Comparison of ENCODE assay signal across 8 cellular contexts in the genomic region with DNA sequence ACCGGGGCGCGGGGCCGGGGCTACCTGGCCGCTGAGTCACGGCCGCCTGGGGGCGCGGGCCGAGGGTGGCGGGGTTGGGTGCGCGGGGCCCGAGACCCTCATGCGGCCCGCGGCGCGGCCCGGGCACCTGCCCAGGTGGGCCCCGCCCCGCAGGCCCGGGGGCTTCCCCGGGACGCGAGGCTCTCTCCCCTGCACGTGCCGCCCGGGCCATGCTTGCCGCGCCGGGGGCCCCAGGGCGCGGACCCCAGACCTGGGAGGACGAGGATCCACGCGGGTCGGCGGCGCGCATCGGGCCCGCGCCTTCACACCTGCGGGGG. TPM values are rescaled to one million over a fixed set of nuclear protein-coding genes. Genes with fewer than 3 reads are reported as not detected.
DNase-seq lines count a peak whose midpoint lies in the region; ATAC-seq and TF ChIP-seq lines count a peak whose summit lies in the region.

No MANE protein-coding gene starts in this region.

- no peak overlapping the region for H2BK20ac ChIP-seq in H9 (ENCODE audit: low read depth, low read length, poor library complexity, severe bottlenecking)

- no peak overlapping the region for H4K5ac ChIP-seq in H9 (ENCODE audit: insufficient read length, low read depth, low read length)

- DNase-seq in stimulated activated CD4-positive, alpha-beta T cell treated with anti-CD3 and anti-CD28 coated beads, Interleukin-4, amount 100 ng/mL, for 4 hours, result peak; percentile 40 to 42
- DNase-seq in stimulated activated CD4-positive, alpha-beta T cell treated with anti-CD3 and anti-CD28 coated beads, Interleukin-15, amount 100 ng/mL, for 24 hours, result no peak
- peak; percentile 27 for DNase-seq in RWPE1 (ENCODE audit: low spot score)
- DNase-seq in NCI-H524 treated with DMSO at 0.1 percent for 48 hours (lab: John Stamatoyannopoulos, UW), result no peak
- no peak for DNase-seq in NK-92 (lab: John Stamatoyannopoulos, UW; ENCODE audit: unreplicated experiment)
- DNase-seq in H9, result no peak

- no peak overlapping the region for H3K14ac ChIP-seq in H9 (ENCODE audit: insufficient read depth, low read length)

- H3K9me3 ChIP-seq in H9 (ENCODE audit: control insufficient read depth, low read depth, low read length), result no peaks in the 10 kb centered on the region

- no peak overlapping the region for H2BK15ac ChIP-seq in H9 (ENCODE audit: low read depth, low read length)

- H3K27me3 Mint-ChIP-seq in H9 (ENCODE audit: low read depth), result peaks cover 2% of the 10 kb centered on the region; the same call in 1 of the 2 replicates

- H3K9me3 Mint-ChIP-seq in H9, result no peaks in the 10 kb centered on the region

- peak overlapping the region; percentile 99 for H3K27ac ChIP-seq in RWPE1
- H3K27ac ChIP-seq in layer of hippocampus (ENCODE audit: low read depth, low read length), result peak overlapping the region; percentile 91
- H3K27ac ChIP-seq in H9 (ENCODE audit: insufficient read length, low read depth, low read length), result no peak overlapping the region

- H3K36me3 Mint-ChIP-seq in H9 (ENCODE audit: insufficient read depth in 1 of 3, low read depth in 3 of 3), result no peaks in the 10 kb centered on the region

- no peak overlapping the region for H3K4me2 ChIP-seq in H9 (ENCODE audit: insufficient read depth, insufficient read length, low read length)

- H3K4me3 Mint-ChIP-seq in H9, result no peak overlapping the region

- no peak overlapping the region for H2AFZ ChIP-seq in H9 (ENCODE audit: low read length)

- H3K27ac Mint-ChIP-seq in H9, result no peak overlapping the region

- peaks cover 7% of the 10 kb centered on the region; the same call in 1 of the 2 replicates for H3K79me2 ChIP-seq in H9 (ENCODE audit: insufficient read depth, low read length)

- peaks cover 26% of the 10 kb centered on the region in 2 experiments for H3K4me1 Mint-ChIP-seq in H9

- H2BK12ac ChIP-seq in H9 (ENCODE audit: insufficient read length, low read depth, low read length), result no peak overlapping the region

- no peak overlapping the region for H3K18ac ChIP-seq in H9 (ENCODE audit: insufficient read length, low read depth, low read length)

- H3K9ac ChIP-seq in H9 (ENCODE audit: extremely low read depth, insufficient read length, low read length), result no peak overlapping the region

- H2AK5ac ChIP-seq in H9 (ENCODE audit: insufficient read length, low read length), result no peak overlapping the region

- whole genome bisulfite sequencing in H9 (ENCODE audit: extremely low coverage, insufficient read length, low lambda C conversion rate), result no CpG with 5 or more reads among the region's 45 CpGs

- H4K20me1 ChIP-seq in H9 (ENCODE audit: control insufficient read depth, insufficient read depth, insufficient read length), result no peaks in the 10 kb centered on the region

- H3K4me1 ChIP-seq in H9 (ENCODE audit: insufficient read depth, low read length), result peaks cover 3% of the 10 kb centered on the region; the same call in 1 of the 2 replicates

- no peak overlapping the region for H2BK5ac ChIP-seq in H9 (ENCODE audit: insufficient read length, low read length)

- H3K27me3 ChIP-seq in layer of hippocampus (ENCODE audit: control insufficient read depth, insufficient read depth, low read length), result no peaks in the 10 kb centered on the region
- H3K27me3 ChIP-seq in H9 (ENCODE audit: insufficient read depth, low read length), result no peaks in the 10 kb centered on the region

- no peak overlapping the region for H3K4ac ChIP-seq in H9 (ENCODE audit: low read depth, low read length)

- no peak for ATAC-seq in GM19023 (IDR thresholded peaks at IDR 0.05; ENCODE audit: unreplicated experiment)

- H3K56ac ChIP-seq in H9 (ENCODE audit: insufficient read length, low read depth, low read length), result no peak overlapping the region

- H4K8ac ChIP-seq in H9 (replicated peaks; ENCODE audit: insufficient read length, low read depth, low read length), result no peak overlapping the region

- no peaks in the 10 kb centered on the region for H3K79me1 ChIP-seq in H9 (ENCODE audit: insufficient read depth, low read depth, low read length, poor library complexity, severe bottlenecking)

- CTCF ChIA-PET in RWPE1 (lab: Yijun Ruan, JAX), result no interaction called here

- H2BK120ac ChIP-seq in H9 (ENCODE audit: low read depth, low read length, poor library complexity, severe bottlenecking), result no peak overlapping the region

- no peak overlapping the region for H3K23ac ChIP-seq in H9 (ENCODE audit: insufficient read length, low read depth, low read length)

- TF ChIP-seq CTCF in RWPE1 (conservative IDR thresholded peaks at IDR 0.05; ENCODE audit: low read depth), result no peak
- no peak for TF ChIP-seq CTCF in H9 (conservative IDR thresholded peaks at IDR 0.05)

- H3T11ph ChIP-seq in H9 (ENCODE audit: low read length), result no peak overlapping the region

- POLR2A ChIA-PET in RWPE1 (lab: Yijun Ruan, JAX; ENCODE audit: low non-redundant PET), result no interaction called here

- H3K23me2 ChIP-seq in H9 (ENCODE audit: insufficient read length, low read depth, low read length, poor library complexity, severe bottlenecking), result peaks cover 4% of the 10 kb centered on the region

- no peak overlapping the region for H4K91ac ChIP-seq in H9 (ENCODE audit: insufficient read length, low read depth, low read length)

RNA-seq across cellular contexts. Expression of a gene that starts 0.4 kb away (rescaled TPM):
- total RNA-seq in H9 (2021), result 15.6 and 16.3 TPM in 2 replicates

RNA-seq across cellular contexts. Expression of a gene that starts 25.1 kb away (rescaled TPM):
- 1.3 and 1.5 TPM in 2 replicates for total RNA-seq in H9 (2021)

RNA-seq across cellular contexts. Expression of a gene that starts 26.7 kb away (rescaled TPM):
- 133 and 135 TPM in 2 replicates for total RNA-seq in H9 (2021)

RNA-seq across cellular contexts. Expression of a gene that starts 38.9 kb away (rescaled TPM):
- total RNA-seq in H9 (2021), result 63.0 and 71.1 TPM in 2 replicates

Comparison
In these comparisons a context has a peak if more than half of its experiments do, and no peak if none do; other contexts are left out.
1. DNase-seq: peak in stimulated activated CD4-positive, alpha-beta T cell treated with anti-CD3 and anti-CD28 coated beads, Interleukin-4, amount 100 ng/mL, for 4 hours (2 of 2) and RWPE1 (single experiment); none in stimulated activated CD4-positive, alpha-beta T cell treated with anti-CD3 and anti-CD28 coated beads, Interleukin-15, amount 100 ng/mL, for 24 hours (single experiment), NCI-H524 treated with DMSO at 0.1 percent for 48 hours (single experiment), NK-92 (single experiment) and H9 (single experiment).